Comparison of ENCODE assay signal across 30 cellular contexts in the genomic region with DNA sequence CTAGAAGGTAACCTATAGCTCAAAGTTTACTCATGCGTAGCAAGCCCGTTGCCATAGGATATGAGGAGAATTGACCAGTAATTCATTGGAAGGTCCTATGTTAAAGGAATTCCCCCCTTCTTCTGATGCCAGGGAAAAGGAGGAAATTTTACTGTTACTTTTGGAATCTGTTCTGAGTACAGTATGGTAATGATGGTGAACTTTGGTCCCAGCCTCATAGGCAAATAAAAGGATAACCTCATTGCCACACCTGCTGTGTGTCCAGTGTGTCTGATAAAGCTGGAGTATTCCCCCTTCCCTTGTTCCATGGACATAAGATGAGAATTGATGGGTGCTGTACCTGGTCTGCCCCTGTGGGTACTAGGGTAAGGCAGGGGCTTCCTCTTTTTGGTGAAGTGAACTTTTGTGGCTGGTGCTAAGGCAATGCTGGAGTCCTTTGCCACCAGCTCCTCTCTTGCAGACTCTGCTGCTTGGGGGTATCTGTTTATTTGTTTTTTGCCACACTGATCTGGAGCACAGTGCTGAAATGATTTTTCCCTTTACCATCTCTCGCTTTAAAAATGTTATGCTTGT. TPM values are rescaled to one million over a fixed set of nuclear protein-coding genes. Genes with fewer than 3 reads are reported as not detected.
"Had no signal": no experiment of that assay in that cellular context is flagged by ENCODE, and none has a peak within 500 bp of the region (broad histone marks: within the 10 kb centered on the region; RNA-seq: fewer than 3 reads in every experiment).

No MANE protein-coding gene starts in this region.

- H3K9me3 ChIP-seq: breast epithelium, lower lobe of right lung, thoracic aorta, uterus had no signal

- H3K27ac ChIP-seq: breast epithelium, lower lobe of right lung, thoracic aorta, uterus had no signal

- DNase-seq: activated CD4-positive, alpha-beta memory T cell treated with anti-CD3 and anti-CD28 coated beads, Interleukin-2, amount 10 ng/mL, durations not matched to agents 7 days and 5 days; activated CD4-positive, alpha-beta T cell treated with anti-CD3 and anti-CD28 coated beads for 1 hour; activated CD4-positive, alpha-beta T cell treated with anti-CD3 and anti-CD28 coated beads, Interleukin-2, amount 10 ng/mL, durations not matched to agents 7 days and 5 days; activated naive CD8-positive, alpha-beta T cell treated with anti-CD3 and anti-CD28 coated beads, Interleukin-2, amount 50 U/mL, for 24 hours; activated T-cell treated with anti-CD3 and anti-CD28 coated beads, Interleukin-2, amount 50 U/mL, for 4 hours; central memory CD4-positive, alpha-beta T cell; endodermal cell; foreskin fibroblast; head of caudate nucleus; hypothalamus; lower lobe of right lung; mesenchymal stem cell; posterior cingulate gyrus; right cardiac atrium; stimulated activated CD4-positive, alpha-beta T cell treated with anti-CD3 and anti-CD28 coated beads, Interleukin-4, amount 100 ng/mL, for 1 hour; T-helper 2 cell; trophoblast cell; uterus had no signal

- H3K36me3 ChIP-seq: breast epithelium, lower lobe of right lung, thoracic aorta, uterus had no signal

- H3K4me3 ChIP-seq: breast epithelium, lower lobe of right lung, thoracic aorta, uterus had no signal

- H3K4me1 ChIP-seq: breast epithelium, lower lobe of right lung, uterus had no signal

- ATAC-seq: activated naive CD8-positive, alpha-beta T cell treated with anti-CD3 and anti-CD28 coated beads, Interleukin-2, amount 50 U/mL, for 24 hours; activated T-cell treated with anti-CD3 and anti-CD28 coated beads, Interleukin-2, amount 50 U/mL, for 4 hours; activated T-helper 17 cell treated with anti-CD3 and anti-CD28 coated beads, Interleukin-2, amount 50 U/mL, for 72 hours; esophagus mucosa; left lobe of liver; lower lobe of right lung; natural killer cell treated with Interleukin-12 subunit alpha and Interleukin-12 subunit beta and Interleukin-15 and Interleukin-18, amount 100 ng/mL, for 72 hours; right cardiac atrium; WTC11 had no signal

- H3K27me3 ChIP-seq: breast epithelium, uterus had no signal

RNA-seq across cellular contexts. Expression of a gene that starts 29.0 kb away (rescaled TPM):
- total RNA-seq: activated T-cell treated with anti-CD3 and anti-CD28 coated beads, Interleukin-2, amount 50 U/mL, for 4 hours; kidney epithelial cell; mononuclear cell; myocyte; subcutaneous adipose tissue had no signal

RNA-seq across cellular contexts. Expression of a gene that starts 49.6 kb away (rescaled TPM):
- total RNA-seq: activated CD4-positive, alpha-beta memory T cell treated with anti-CD3 and anti-CD28 coated beads, Interleukin-2, amount 10 ng/mL, durations not matched to agents 7 days and 5 days; activated CD4-positive, alpha-beta T cell treated with anti-CD3 and anti-CD28 coated beads, Interleukin-2, amount 10 ng/mL, durations not matched to agents 7 days and 5 days; activated T-helper 17 cell treated with anti-CD3 and anti-CD28 coated beads, Interleukin-2, amount 50 U/mL, for 72 hours; breast epithelium; endodermal cell; esophagus mucosa; kidney epithelial cell; lower lobe of right lung; myocyte; natural killer cell treated with Interleukin-12 subunit alpha and Interleukin-12 subunit beta and Interleukin-15 and Interleukin-18, amount 100 ng/mL, for 72 hours; omental fat pad; right cardiac atrium; subcutaneous adipose tissue; thoracic aorta; uterus; WTC11 had no signal
